11 cellular contexts compared by ENCODE assay signal in genomic region chr9:72007726-72008125, GRCh38. TPM values are rescaled to one million over a fixed set of nuclear protein-coding genes. Genes with fewer than 3 reads are reported as not detected.
"Had no signal": no experiment of that assay in that cellular context is flagged by ENCODE, and none has a peak within 500 bp of the region (broad histone marks: within the 10 kb centered on the region; RNA-seq: fewer than 3 reads in every experiment).

No MANE protein-coding gene starts in this region.

RNA-seq across cellular contexts. Expression of gene C9orf57, which starts 52.7 kb away (rescaled TPM):
- total RNA-seq: OCI-LY7, PC-3, PC-9, Peyer's patch, Right ventricle myocardium inferior, Right ventricle myocardium superior, RPMI7951, SJCRH30, SJSA1, SK-MEL-5 had no signal
- polyA plus RNA-seq: SK-N-SH had no signal
